1 cellular context compared by ENCODE assay signal in the genomic region with DNA sequence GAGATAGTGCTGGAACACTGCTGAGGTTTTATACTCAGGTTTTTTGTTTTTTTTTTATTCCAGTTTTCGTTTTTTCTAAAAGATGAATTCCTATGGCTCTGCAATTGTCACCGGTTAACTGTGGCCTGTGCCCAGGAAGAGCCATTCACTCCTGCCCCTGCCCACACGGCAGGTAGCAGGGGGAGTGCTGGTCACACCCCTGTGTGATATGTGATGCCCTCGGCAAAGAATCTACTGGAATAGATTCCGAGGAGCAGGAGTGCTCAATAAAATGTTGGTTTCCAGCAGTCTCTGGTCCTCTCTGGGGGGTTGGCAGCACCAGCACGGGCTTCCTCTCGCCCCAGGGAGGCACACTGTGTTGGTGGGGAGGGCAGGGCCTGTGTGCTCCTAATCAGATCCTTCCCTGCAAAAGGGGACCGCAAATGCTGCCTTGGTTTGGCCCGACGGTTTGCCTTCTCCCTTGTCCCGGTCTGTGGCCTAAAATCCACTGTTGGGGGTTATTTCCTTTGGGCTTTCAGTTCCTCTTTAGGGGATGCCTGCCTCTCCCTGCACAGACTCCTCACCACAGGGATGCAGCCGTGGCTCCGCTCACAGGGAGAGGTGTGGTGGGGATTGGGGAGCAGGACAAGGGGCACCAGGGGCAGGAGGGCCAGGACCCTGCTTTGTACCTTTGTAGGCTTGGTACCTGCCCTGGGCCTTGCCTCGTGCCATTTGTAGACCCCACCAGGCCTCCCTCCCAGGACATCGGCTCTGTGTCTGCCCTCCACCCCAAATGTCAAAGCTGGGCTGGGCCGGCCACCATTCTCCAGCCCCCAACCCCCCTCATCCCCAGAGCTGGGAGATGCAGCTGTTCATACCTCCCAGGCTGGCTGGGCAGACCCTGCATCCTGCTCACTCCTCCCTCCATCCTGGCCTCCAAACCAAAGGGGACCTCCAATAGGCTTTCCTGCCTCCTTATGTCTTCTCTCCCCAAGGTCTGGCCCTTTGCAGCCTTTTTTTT.
TF ChIP-seq lines count a peak whose summit lies in the region.

No MANE protein-coding gene starts in this region.

TF ChIP-seq in HEK293, 187 proteins besides CTCF, POLR2A, EP300 and RAD21 (continued from another document):
- TF ChIP-seq, protein P1, sequence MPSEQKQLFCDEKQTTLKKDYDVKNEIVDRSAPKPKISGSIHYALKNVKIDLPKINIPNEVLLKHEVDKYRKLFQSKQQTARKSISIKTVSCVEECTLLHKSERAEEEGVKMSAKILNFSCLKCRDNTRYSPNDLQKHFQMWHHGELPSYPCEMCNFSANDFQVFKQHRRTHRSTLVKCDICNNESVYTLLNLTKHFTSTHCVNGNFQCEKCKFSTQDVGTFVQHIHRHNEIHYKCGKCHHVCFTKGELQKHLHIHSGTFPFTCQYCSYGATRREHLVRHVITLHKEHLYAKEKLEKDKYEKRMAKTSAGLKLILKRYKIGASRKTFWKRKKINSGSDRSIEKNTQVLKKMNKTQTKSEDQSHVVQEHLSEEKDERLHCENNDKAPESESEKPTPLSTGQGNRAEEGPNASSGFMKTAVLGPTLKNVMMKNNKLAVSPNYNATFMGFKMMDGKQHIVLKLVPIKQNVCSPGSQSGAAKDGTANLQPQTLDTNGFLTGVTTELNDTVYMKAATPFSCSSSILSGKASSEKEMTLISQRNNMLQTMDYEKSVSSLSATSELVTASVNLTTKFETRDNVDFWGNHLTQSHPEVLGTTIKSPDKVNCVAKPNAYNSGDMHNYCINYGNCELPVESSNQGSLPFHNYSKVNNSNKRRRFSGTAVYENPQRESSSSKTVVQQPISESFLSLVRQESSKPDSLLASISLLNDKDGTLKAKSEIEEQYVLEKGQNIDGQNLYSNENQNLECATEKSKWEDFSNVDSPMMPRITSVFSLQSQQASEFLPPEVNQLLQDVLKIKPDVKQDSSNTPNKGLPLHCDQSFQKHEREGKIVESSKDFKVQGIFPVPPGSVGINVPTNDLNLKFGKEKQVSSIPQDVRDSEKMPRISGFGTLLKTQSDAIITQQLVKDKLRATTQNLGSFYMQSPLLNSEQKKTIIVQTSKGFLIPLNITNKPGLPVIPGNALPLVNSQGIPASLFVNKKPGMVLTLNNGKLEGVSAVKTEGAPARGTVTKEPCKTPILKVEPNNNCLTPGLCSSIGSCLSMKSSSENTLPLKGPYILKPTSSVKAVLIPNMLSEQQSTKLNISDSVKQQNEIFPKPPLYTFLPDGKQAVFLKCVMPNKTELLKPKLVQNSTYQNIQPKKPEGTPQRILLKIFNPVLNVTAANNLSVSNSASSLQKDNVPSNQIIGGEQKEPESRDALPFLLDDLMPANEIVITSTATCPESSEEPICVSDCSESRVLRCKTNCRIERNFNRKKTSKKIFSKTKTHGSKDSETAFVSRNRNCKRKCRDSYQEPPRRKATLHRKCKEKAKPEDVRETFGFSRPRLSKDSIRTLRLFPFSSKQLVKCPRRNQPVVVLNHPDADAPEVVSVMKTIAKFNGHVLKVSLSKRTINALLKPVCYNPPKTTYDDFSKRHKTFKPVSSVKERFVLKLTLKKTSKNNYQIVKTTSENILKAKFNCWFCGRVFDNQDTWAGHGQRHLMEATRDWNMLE (tag by site-specific recombination; conservative IDR thresholded peaks at IDR 0.05; ENCODE audit: low read depth) = no peak
- TF ChIP-seq ZIC2 (tag by site-specific recombination; IDR thresholded peaks at IDR 0.05) = peak; percentile 85
- TF ChIP-seq, protein P2, sequence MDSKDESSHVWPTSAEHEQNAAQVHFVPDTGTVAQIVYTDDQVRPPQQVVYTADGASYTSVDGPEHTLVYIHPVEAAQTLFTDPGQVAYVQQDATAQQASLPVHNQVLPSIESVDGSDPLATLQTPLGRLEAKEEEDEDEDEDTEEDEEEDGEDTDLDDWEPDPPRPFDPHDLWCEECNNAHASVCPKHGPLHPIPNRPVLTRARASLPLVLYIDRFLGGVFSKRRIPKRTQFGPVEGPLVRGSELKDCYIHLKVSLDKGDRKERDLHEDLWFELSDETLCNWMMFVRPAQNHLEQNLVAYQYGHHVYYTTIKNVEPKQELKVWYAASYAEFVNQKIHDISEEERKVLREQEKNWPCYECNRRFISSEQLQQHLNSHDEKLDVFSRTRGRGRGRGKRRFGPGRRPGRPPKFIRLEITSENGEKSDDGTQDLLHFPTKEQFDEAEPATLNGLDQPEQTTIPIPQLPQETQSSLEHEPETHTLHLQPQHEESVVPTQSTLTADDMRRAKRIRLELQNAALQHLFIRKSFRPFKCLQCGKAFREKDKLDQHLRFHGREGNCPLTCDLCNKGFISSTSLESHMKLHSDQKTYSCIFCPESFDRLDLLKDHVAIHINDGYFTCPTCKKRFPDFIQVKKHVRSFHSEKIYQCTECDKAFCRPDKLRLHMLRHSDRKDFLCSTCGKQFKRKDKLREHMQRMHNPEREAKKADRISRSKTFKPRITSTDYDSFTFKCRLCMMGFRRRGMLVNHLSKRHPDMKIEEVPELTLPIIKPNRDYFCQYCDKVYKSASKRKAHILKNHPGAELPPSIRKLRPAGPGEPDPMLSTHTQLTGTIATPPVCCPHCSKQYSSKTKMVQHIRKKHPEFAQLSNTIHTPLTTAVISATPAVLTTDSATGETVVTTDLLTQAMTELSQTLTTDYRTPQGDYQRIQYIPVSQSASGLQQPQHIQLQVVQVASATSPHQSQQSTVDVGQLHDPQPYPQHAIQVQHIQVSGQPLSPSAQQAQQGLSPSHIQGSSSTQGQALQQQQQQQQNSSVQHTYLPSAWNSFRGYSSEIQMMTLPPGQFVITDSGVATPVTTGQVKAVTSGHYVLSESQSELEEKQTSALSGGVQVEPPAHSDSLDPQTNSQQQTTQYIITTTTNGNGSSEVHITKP (tag by site-specific recombination; IDR thresholded peaks at IDR 0.05) = peak; percentile 66; the same call in 1 of the 2 replicates
- peak; percentile 51 for TF ChIP-seq ZNF341 (tag by site-specific recombination; IDR thresholded peaks at IDR 0.05; ENCODE audit: low read depth)
- TF ChIP-seq GLIS2 (tag by site-specific recombination; IDR thresholded peaks at IDR 0.05) = 0 out of 2 replicates have a peak, but pooled peaks have one; percentile 40
- TF ChIP-seq, protein P3, sequence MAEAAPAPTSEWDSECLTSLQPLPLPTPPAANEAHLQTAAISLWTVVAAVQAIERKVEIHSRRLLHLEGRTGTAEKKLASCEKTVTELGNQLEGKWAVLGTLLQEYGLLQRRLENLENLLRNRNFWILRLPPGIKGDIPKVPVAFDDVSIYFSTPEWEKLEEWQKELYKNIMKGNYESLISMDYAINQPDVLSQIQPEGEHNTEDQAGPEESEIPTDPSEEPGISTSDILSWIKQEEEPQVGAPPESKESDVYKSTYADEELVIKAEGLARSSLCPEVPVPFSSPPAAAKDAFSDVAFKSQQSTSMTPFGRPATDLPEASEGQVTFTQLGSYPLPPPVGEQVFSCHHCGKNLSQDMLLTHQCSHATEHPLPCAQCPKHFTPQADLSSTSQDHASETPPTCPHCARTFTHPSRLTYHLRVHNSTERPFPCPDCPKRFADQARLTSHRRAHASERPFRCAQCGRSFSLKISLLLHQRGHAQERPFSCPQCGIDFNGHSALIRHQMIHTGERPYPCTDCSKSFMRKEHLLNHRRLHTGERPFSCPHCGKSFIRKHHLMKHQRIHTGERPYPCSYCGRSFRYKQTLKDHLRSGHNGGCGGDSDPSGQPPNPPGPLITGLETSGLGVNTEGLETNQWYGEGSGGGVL (tag by site-specific recombination; IDR thresholded peaks at IDR 0.05) = no peak
TF ChIP-seq in HEK293: peak in this region for 8.
